1 cellular context compared by ENCODE assay signal in the genomic region with DNA sequence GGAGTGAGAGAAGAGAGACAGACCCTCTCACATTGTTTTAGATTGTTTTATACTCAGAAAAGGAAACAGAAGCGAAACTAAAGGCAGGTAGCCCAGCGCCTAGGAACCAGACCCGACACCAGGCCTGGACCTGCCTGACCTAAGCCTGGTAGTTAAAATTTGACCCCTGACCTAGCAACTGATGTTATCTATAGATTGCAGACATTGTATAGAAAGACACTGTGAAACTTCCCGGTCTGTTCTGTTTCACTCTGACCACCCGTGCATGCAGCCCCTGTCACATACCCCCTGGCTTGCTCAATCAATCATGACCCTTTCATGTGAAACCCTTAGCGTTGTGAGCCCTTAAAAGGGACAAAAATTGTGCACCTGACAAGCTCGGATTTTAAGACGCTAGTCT.
TF ChIP-seq lines count a peak whose summit lies in the region.

No MANE protein-coding gene starts in this region.

TF ChIP-seq in GM23338, 12 proteins besides CTCF, POLR2A, EP300 and RAD21:
- TF ChIP-seq ZNF114 (CRISPR knock-in tag; IDR thresholded peaks at IDR 0.05) (no peak), EZH2 (IDR thresholded peaks at IDR 0.05; ENCODE audit: low read depth, unreplicated experiment) (no peak), ZNF331 (CRISPR knock-in tag; IDR thresholded peaks at IDR 0.05; ENCODE audit: low read depth) (no peak), STAT1 (IDR thresholded peaks at IDR 0.05; ENCODE audit: unreplicated experiment) (no peak), EZH2phosphoT487 (IDR thresholded peaks at IDR 0.05; ENCODE audit: unreplicated experiment) (no peak), CREB1 (CRISPR knock-in tag; IDR thresholded peaks at IDR 0.05; ENCODE audit: low read depth) (no peak), NANOG (IDR thresholded peaks at IDR 0.05; ENCODE audit: borderline replicate concordance) (no peak), POLR2AphosphoS5 (IDR thresholded peaks at IDR 0.05; ENCODE audit: low read depth) (no peak), JUNB (IDR thresholded peaks at IDR 0.05; ENCODE audit: unreplicated experiment) (no peak)
- TF ChIP-seq, protein P1, sequence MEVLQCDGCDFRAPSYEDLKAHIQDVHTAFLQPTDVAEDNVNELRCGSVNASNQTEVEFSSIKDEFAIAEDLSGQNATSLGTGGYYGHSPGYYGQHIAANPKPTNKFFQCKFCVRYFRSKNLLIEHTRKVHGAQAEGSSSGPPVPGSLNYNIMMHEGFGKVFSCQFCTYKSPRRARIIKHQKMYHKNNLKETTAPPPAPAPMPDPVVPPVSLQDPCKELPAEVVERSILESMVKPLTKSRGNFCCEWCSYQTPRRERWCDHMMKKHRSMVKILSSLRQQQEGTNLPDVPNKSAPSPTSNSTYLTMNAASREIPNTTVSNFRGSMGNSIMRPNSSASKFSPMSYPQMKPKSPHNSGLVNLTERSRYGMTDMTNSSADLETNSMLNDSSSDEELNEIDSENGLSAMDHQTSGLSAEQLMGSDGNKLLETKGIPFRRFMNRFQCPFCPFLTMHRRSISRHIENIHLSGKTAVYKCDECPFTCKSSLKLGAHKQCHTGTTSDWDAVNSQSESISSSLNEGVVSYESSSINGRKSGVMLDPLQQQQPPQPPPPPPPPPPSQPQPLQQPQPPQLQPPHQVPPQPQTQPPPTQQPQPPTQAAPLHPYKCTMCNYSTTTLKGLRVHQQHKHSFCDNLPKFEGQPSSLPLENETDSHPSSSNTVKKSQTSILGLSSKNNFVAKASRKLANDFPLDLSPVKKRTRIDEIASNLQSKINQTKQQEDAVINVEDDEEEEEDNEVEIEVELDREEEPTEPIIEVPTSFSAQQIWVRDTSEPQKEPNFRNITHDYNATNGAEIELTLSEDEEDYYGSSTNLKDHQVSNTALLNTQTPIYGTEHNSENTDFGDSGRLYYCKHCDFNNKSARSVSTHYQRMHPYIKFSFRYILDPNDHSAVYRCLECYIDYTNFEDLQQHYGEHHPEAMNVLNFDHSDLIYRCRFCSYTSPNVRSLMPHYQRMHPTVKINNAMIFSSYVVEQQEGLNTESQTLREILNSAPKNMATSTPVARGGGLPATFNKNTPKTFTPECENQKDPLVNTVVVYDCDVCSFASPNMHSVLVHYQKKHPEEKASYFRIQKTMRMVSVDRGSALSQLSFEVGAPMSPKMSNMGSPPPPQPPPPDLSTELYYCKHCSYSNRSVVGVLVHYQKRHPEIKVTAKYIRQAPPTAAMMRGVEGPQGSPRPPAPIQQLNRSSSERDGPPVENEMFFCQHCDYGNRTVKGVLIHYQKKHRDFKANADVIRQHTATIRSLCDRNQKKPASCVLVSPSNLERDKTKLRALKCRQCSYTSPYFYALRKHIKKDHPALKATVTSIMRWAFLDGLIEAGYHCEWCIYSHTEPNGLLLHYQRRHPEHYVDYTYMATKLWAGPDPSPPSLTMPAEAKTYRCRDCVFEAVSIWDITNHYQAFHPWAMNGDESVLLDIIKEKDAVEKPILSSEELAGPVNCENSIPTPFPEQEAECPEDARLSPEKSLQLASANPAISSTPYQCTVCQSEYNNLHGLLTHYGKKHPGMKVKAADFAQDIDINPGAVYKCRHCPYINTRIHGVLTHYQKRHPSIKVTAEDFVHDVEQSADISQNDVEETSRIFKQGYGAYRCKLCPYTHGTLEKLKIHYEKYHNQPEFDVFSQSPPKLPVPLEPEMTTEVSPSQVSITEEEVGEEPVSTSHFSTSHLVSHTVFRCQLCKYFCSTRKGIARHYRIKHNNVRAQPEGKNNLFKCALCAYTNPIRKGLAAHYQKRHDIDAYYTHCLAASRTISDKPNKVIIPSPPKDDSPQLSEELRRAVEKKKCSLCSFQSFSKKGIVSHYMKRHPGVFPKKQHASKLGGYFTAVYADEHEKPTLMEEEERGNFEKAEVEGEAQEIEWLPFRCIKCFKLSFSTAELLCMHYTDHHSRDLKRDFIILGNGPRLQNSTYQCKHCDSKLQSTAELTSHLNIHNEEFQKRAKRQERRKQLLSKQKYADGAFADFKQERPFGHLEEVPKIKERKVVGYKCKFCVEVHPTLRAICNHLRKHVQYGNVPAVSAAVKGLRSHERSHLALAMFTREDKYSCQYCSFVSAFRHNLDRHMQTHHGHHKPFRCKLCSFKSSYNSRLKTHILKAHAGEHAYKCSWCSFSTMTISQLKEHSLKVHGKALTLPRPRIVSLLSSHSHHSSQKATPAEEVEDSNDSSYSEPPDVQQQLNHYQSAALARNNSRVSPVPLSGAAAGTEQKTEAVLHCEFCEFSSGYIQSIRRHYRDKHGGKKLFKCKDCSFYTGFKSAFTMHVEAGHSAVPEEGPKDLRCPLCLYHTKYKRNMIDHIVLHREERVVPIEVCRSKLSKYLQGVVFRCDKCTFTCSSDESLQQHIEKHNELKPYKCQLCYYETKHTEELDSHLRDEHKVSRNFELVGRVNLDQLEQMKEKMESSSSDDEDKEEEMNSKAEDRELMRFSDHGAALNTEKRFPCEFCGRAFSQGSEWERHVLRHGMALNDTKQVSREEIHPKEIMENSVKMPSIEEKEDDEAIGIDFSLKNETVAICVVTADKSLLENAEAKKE (CRISPR knock-in tag; IDR thresholded peaks at IDR 0.05), result no peak
- TF ChIP-seq, protein P2, sequence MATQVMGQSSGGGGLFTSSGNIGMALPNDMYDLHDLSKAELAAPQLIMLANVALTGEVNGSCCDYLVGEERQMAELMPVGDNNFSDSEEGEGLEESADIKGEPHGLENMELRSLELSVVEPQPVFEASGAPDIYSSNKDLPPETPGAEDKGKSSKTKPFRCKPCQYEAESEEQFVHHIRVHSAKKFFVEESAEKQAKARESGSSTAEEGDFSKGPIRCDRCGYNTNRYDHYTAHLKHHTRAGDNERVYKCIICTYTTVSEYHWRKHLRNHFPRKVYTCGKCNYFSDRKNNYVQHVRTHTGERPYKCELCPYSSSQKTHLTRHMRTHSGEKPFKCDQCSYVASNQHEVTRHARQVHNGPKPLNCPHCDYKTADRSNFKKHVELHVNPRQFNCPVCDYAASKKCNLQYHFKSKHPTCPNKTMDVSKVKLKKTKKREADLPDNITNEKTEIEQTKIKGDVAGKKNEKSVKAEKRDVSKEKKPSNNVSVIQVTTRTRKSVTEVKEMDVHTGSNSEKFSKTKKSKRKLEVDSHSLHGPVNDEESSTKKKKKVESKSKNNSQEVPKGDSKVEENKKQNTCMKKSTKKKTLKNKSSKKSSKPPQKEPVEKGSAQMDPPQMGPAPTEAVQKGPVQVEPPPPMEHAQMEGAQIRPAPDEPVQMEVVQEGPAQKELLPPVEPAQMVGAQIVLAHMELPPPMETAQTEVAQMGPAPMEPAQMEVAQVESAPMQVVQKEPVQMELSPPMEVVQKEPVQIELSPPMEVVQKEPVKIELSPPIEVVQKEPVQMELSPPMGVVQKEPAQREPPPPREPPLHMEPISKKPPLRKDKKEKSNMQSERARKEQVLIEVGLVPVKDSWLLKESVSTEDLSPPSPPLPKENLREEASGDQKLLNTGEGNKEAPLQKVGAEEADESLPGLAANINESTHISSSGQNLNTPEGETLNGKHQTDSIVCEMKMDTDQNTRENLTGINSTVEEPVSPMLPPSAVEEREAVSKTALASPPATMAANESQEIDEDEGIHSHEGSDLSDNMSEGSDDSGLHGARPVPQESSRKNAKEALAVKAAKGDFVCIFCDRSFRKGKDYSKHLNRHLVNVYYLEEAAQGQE (IDR thresholded peaks at IDR 0.05; ENCODE audit: unreplicated experiment), result no peak
- TF ChIP-seq, protein P3, sequence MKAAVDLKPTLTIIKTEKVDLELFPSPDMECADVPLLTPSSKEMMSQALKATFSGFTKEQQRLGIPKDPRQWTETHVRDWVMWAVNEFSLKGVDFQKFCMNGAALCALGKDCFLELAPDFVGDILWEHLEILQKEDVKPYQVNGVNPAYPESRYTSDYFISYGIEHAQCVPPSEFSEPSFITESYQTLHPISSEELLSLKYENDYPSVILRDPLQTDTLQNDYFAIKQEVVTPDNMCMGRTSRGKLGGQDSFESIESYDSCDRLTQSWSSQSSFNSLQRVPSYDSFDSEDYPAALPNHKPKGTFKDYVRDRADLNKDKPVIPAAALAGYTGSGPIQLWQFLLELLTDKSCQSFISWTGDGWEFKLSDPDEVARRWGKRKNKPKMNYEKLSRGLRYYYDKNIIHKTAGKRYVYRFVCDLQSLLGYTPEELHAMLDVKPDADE (IDR thresholded peaks at IDR 0.05), result no peak
